In the genomic region with DNA sequence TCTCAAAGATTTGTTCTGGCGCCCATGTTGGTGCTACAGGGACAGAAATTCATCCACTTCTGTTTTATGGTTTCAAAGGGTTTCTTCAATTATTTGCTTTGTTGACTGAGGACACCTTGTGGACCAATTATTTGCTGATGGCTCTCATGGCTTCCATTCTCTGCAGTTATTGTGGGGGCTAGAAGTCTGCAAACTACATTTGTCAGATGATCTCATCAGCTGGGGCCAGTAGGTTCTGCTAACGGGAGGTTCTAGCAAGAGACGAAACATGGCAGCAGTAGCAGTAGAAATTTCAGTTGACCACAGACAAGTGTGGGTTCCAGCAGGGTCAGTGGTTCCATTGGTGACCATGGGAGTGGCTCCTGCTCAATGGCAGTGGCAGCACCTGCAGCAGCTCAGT, we compare ENCODE assay signal across 23 cellular contexts.
DNase-seq lines count a peak whose midpoint lies in the region; ATAC-seq, FAIRE-seq and TF ChIP-seq lines count a peak whose summit lies in the region.
"Had no signal": no experiment of that assay in that cellular context is flagged by ENCODE, and none has a peak within 500 bp of the region (broad histone marks: within the 10 kb centered on the region; RNA-seq: fewer than 3 reads in every experiment).

No MANE protein-coding gene starts in this region.

- no peak for ATAC-seq in HepG2
- no peak for ATAC-seq in right lobe of liver
- no peak for ATAC-seq in foreskin keratinocyte
- ATAC-seq in activated CD4-positive, alpha-beta T cell treated with anti-CD3 and anti-CD28 coated beads for 36 hours = no peak
- ATAC-seq in GM21423 (IDR thresholded peaks at IDR 0.05; ENCODE audit: unreplicated experiment) = no peak
- ATAC-seq: GM23338, PC-3, Right ventricle myocardium inferior, SK-N-SH treated with all-trans-retinoic acid at 6 μM for 48 hours had no signal

- TF ChIP-seq EP300 in HepG2 (IDR thresholded peaks at IDR 0.05; ENCODE audit: low read depth in 2 of 2, low read length in 2 of 2) = no peak
- no peak for TF ChIP-seq EP300 in HepG2 (CRISPR knock-in tag; IDR thresholded peaks at IDR 0.05; ENCODE audit: borderline replicate concordance)

- H3K27ac ChIP-seq in HepG2 (ENCODE audit: extremely low read length, insufficient read depth, low read length) = no peak overlapping the region
- no peak overlapping the region for H3K27ac ChIP-seq in right lobe of liver
- no peak overlapping the region for H3K27ac ChIP-seq in OCI-LY3 (ENCODE audit: low read length)
- H3K27ac ChIP-seq in foreskin keratinocyte = no peak overlapping the region
- H3K27ac ChIP-seq: SJCRH30 had no signal

- H2AFZ ChIP-seq in HepG2 (ENCODE audit: low read length) = no peak overlapping the region
- no peak overlapping the region for H2AFZ ChIP-seq in OCI-LY3 (ENCODE audit: low read depth, low read length)
- H2AFZ ChIP-seq: GM23338 had no signal

- no peak for TF ChIP-seq CTCF in HepG2 (CRISPR knock-in tag; IDR thresholded peaks at IDR 0.05)
- TF ChIP-seq CTCF in right lobe of liver (IDR thresholded peaks at IDR 0.05) = no peak
- TF ChIP-seq CTCF in OCI-LY3 (IDR thresholded peaks at IDR 0.05; ENCODE audit: low read depth, low read length) = peak; percentile 23
- TF ChIP-seq CTCF in foreskin keratinocyte (conservative IDR thresholded peaks at IDR 0.05) = peak; percentile 1

- CTCF ChIA-PET in HepG2 (lab: Yijun Ruan, JAX; ENCODE audit: low intra/inter-chr PET ratio, low total read pairs) = no interaction called here
- CTCF ChIA-PET in activated CD4-positive, alpha-beta T cell treated with anti-CD3 and anti-CD28 coated beads for 36 hours (lab: Charles Lee) = interaction anchor here (0.7 kb wide), 1 partner anchor 29 kb away, joined by 3 read pairs; no protein-coding TSS in a partner anchor

- H3K27me3 ChIP-seq in HepG2 (ENCODE audit: control insufficient read depth in 1 of 2, insufficient read depth in 2 of 2, low read length in 2 of 2) = peaks cover 4 to 59% of the 10 kb centered on the region in 2 experiments
- H3K27me3 ChIP-seq in right lobe of liver = no peaks in the 10 kb centered on the region
- H3K27me3 ChIP-seq in OCI-LY3 (ENCODE audit: low read depth, low read length) = peaks cover 48% of the 10 kb centered on the region
- H3K27me3 ChIP-seq in foreskin keratinocyte = peaks cover 51% of the 10 kb centered on the region

- DNase-seq in HepG2 (ENCODE audit: low spot score) (no peak), right lobe of liver (no peak), foreskin keratinocyte (no peak), NCI-H187 (lab: John Stamatoyannopoulos, UW) (no peak)
- DNase-seq in activated CD4-positive, alpha-beta T cell treated with anti-CD3 and anti-CD28 coated beads for 36 hours = no peak
- DNase-seq: 8988T, HFFc6, NCI-H1105 treated with DMSO at 0.1 percent for 48 hours, NCI-H146, NCI-H2029, NCI-H2171, NCI-H226, NCI-H510A, NCI-H69, PC-3, SJCRH30 had no signal

- H3K9ac ChIP-seq in HepG2 (ENCODE audit: insufficient read depth, low read depth, low read length) (no peak overlapping the region), OCI-LY3 (ENCODE audit: low read length) (no peak overlapping the region)

- no peaks in the 10 kb centered on the region for H3K36me3 Mint-ChIP-seq in activated CD4-positive, alpha-beta T cell treated with anti-CD3 and anti-CD28 coated beads for 36 hours (ENCODE audit: low read depth)
- H3K36me3 Mint-ChIP-seq: IgD-negative memory B cell had no signal

- no TSS peak for BruUV-seq in HepG2 (replicated peaks; lab: Mats Ljungman, UMichigan)

- POLR2A ChIA-PET in HepG2 (lab: Yijun Ruan, JAX) = no interaction called here
- POLR2A ChIA-PET in activated CD4-positive, alpha-beta T cell treated with anti-CD3 and anti-CD28 coated beads for 36 hours (lab: Charles Lee) = no interaction called here

- H3K4me3 Mint-ChIP-seq in activated CD4-positive, alpha-beta T cell treated with anti-CD3 and anti-CD28 coated beads for 36 hours = no peak overlapping the region
- H3K4me3 Mint-ChIP-seq: GM23338, HFFc6 had no signal

- peaks cover 28% of the 10 kb centered on the region for H3K27me3 Mint-ChIP-seq in activated CD4-positive, alpha-beta T cell treated with anti-CD3 and anti-CD28 coated beads for 36 hours

- TF ChIP-seq POLR2A in HepG2 (IDR thresholded peaks at IDR 0.05; ENCODE audit: insufficient read depth in 1 of 2, low read depth in 2 of 2, low read length in 2 of 2) (no peak), right lobe of liver (IDR thresholded peaks at IDR 0.05) (no peak)

- no peaks in the 10 kb centered on the region for H3K9me3 ChIP-seq in HepG2 (ENCODE audit: low read length)
- no peaks in the 10 kb centered on the region for H3K9me3 ChIP-seq in right lobe of liver
- no peaks in the 10 kb centered on the region; the same call in 1 of the 2 replicates for H3K9me3 ChIP-seq in OCI-LY3 (ENCODE audit: insufficient read depth, low read length)
- H3K9me3 ChIP-seq: HAP-1, SJCRH30 had no signal

- no peaks in the 10 kb centered on the region for H3K36me3 ChIP-seq in HepG2 (replicated peaks in 1 of 2; ENCODE audit: control insufficient read depth in 1 of 2, insufficient read depth in 2 of 2, low read length in 2 of 2)
- no peaks in the 10 kb centered on the region for H3K36me3 ChIP-seq in right lobe of liver
- no peaks in the 10 kb centered on the region for H3K36me3 ChIP-seq in OCI-LY3 (replicated peaks; ENCODE audit: low read depth, low read length)
- H3K36me3 ChIP-seq: HAP-1, SJCRH30 had no signal

- H3K9me3 Mint-ChIP-seq in activated CD4-positive, alpha-beta T cell treated with anti-CD3 and anti-CD28 coated beads for 36 hours (ENCODE audit: low read depth) = no peaks in the 10 kb centered on the region
- H3K9me3 Mint-ChIP-seq: GM23338, HFFc6 had no signal

- H3K4me3 ChIP-seq in HepG2 (replicated peaks in 1 of 3; ENCODE audit: insufficient read depth in 1 of 3, low read depth in 2 of 3, low read length in 3 of 3) (no peak overlapping the region), right lobe of liver (no peak overlapping the region), OCI-LY3 (ENCODE audit: low read length) (no peak overlapping the region)
- H3K4me3 ChIP-seq: GM23338, HAP-1, SJCRH30 had no signal

- H3K79me2 ChIP-seq in HepG2 (ENCODE audit: insufficient read depth, low read length) (no peaks in the 10 kb centered on the region), OCI-LY3 (ENCODE audit: low read length) (no peaks in the 10 kb centered on the region)

- no peak overlapping the region for H3K4me2 ChIP-seq in HepG2 (ENCODE audit: low read depth, low read length)
- no peak overlapping the region for H3K4me2 ChIP-seq in OCI-LY3 (ENCODE audit: low read length)
- H3K4me2 ChIP-seq: GM23338 had no signal

- intact Hi-C loops in HepG2 (cut with micrococcal nuclease; ENCODE audit: unreplicated experiment) = no loop called here
- intact Hi-C loops in right lobe of liver (cut with DNase I) = no loop called here
- intact Hi-C loops in activated CD4-positive, alpha-beta T cell treated with anti-CD3 and anti-CD28 coated beads for 36 hours (cut with DNase I, micrococcal nuclease) = no loop called here

- no peaks in the 10 kb centered on the region for H3K4me1 Mint-ChIP-seq in activated CD4-positive, alpha-beta T cell treated with anti-CD3 and anti-CD28 coated beads for 36 hours
- H3K4me1 Mint-ChIP-seq: IgD-negative memory B cell had no signal

- no peaks in the 10 kb centered on the region for H4K20me1 ChIP-seq in HepG2 (ENCODE audit: insufficient read depth, low read length)
- no peaks in the 10 kb centered on the region for H4K20me1 ChIP-seq in OCI-LY3 (ENCODE audit: insufficient read depth, low read length)

- no peak for TF ChIP-seq RAD21 in HepG2 (CRISPR knock-in tag; IDR thresholded peaks at IDR 0.05)

- H3K27ac Mint-ChIP-seq in activated CD4-positive, alpha-beta T cell treated with anti-CD3 and anti-CD28 coated beads for 36 hours = no peak overlapping the region
- H3K27ac Mint-ChIP-seq: GM23338, HFFc6, IgD-negative memory B cell had no signal

- no peaks in the 10 kb centered on the region for H3K4me1 ChIP-seq in HepG2 (ENCODE audit: insufficient read depth, low read length)
- H3K4me1 ChIP-seq in right lobe of liver = no peaks in the 10 kb centered on the region
- no peaks in the 10 kb centered on the region for H3K4me1 ChIP-seq in OCI-LY3 (ENCODE audit: low read length)
- H3K4me1 ChIP-seq in foreskin keratinocyte = no peaks in the 10 kb centered on the region
- H3K4me1 ChIP-seq: HAP-1, SJCRH30 had no signal

- WGBS in HepG2 (ENCODE audit: low lambda C conversion rate) = 24% methylated on average over 3 of the region's 3 CpGs
- 44% methylated on average over 1 of the region's 3 CpGs for WGBS in right lobe of liver (ENCODE audit: insufficient coverage, low coverage, low lambda C conversion rate, missing lambda C conversion rate)

- no peak for FAIRE-seq in HepG2 (lab: Jason Lieb, UNC)

- in situ Hi-C loops in HepG2 (cut with HindIII; ENCODE audit: extremely low pct_ligation_motif_present, low pct_unique_long_range_greater_than_20kb) = no loop called here

TF ChIP-seq in HepG2, 621 proteins besides CTCF, POLR2A, EP300 and RAD21:
- TF ChIP-seq ZNF891 (CRISPR knock-in tag; IDR thresholded peaks at IDR 0.05) = peak; percentile 94; the same call in 1 of the 2 replicates
- TF ChIP-seq ZNF558 (CRISPR knock-in tag; IDR thresholded peaks at IDR 0.05; ENCODE audit: borderline replicate concordance) = no peak

Comparison
In these comparisons a context has a peak if more than half of its experiments do, and no peak if none do; other contexts are left out.
1. CTCF ChIP-seq: peak in OCI-LY3 (single experiment) and foreskin keratinocyte (single experiment); none in HepG2 (single experiment) and right lobe of liver (0 of 4).